9 cellular contexts compared by ENCODE assay signal in genomic region chr19:41546386-41546789, GRCh38. TPM values are rescaled to one million over a fixed set of nuclear protein-coding genes. Genes with fewer than 3 reads are reported as not detected.
DNase-seq lines count a peak whose midpoint lies in the region; ATAC-seq lines count a peak whose summit lies in the region.
"Had no signal": no experiment of that assay in that cellular context is flagged by ENCODE, and none has a peak within 500 bp of the region (broad histone marks: within the 10 kb centered on the region; RNA-seq: fewer than 3 reads in every experiment).

No MANE protein-coding gene starts in this region.

- peak overlapping the region; percentile 80 for H3K4me3 Mint-ChIP-seq in activated T-helper 1 cell treated with anti-CD3 and anti-CD28 coated beads, Interleukin-12 subunit alpha, Interleukin-12 subunit beta, Interleukin-2, Interleukin-4 antibody, amounts not matched to agents 30 ng/mL and 10 ng/mL and 1 ng/mL, durations not matched to agents 14 hours and 24 hours and 36 hours

- peaks cover 76% of the 10 kb centered on the region for H3K4me1 Mint-ChIP-seq in activated T-helper 1 cell treated with anti-CD3 and anti-CD28 coated beads, Interleukin-12 subunit alpha, Interleukin-12 subunit beta, Interleukin-2, Interleukin-4 antibody, amounts not matched to agents 30 ng/mL and 10 ng/mL and 1 ng/mL, durations not matched to agents 14 hours and 24 hours and 36 hours (ENCODE audit: low read depth)

- peaks cover 75% of the 10 kb centered on the region for H3K4me1 ChIP-seq in mononuclear cell (ENCODE audit: insufficient read depth, low read length)

- H3K4me3 ChIP-seq in mononuclear cell (ENCODE audit: low read length) = peak overlapping the region; percentile 24
- H3K4me3 ChIP-seq: ovary had no signal

- no peaks in the 10 kb centered on the region for H3K9me3 Mint-ChIP-seq in activated T-helper 1 cell treated with anti-CD3 and anti-CD28 coated beads, Interleukin-12 subunit alpha, Interleukin-12 subunit beta, Interleukin-2, Interleukin-4 antibody, amounts not matched to agents 30 ng/mL and 10 ng/mL and 1 ng/mL, durations not matched to agents 14 hours and 24 hours and 36 hours

- DNase-seq in GDM1 (lab: John Stamatoyannopoulos, UW) (peak; percentile 67), GM19238 (ENCODE audit: insufficient read length, low spot score) (no peak), posterior vena cava (ENCODE audit: low spot score) (no peak)
- no peak for DNase-seq in activated T-helper 1 cell treated with anti-CD3 and anti-CD28 coated beads, Interleukin-12 subunit alpha, Interleukin-12 subunit beta, Interleukin-2, Interleukin-4 antibody, amounts not matched to agents 30 ng/mL and 10 ng/mL and 1 ng/mL, durations not matched to agents 14 hours and 24 hours and 36 hours (ENCODE audit: low spot score)
- DNase-seq: ovary had no signal

- intact Hi-C loops in activated T-helper 1 cell treated with anti-CD3 and anti-CD28 coated beads, Interleukin-12 subunit alpha, Interleukin-12 subunit beta, Interleukin-2, Interleukin-4 antibody, amounts not matched to agents 30 ng/mL and 10 ng/mL and 1 ng/mL, durations not matched to agents 14 hours and 24 hours and 36 hours (cut with micrococcal nuclease) = loop anchor here (5.0 to 10.0 kb wide), 4 partner anchors 196 to 932 kb away; partner anchors contain the start of gene ARHGEF1
- intact Hi-C loops in posterior vena cava (cut with DNase I) = no loop called here

- peaks cover 7% of the 10 kb centered on the region for H3K36me3 Mint-ChIP-seq in activated T-helper 1 cell treated with anti-CD3 and anti-CD28 coated beads, Interleukin-12 subunit alpha, Interleukin-12 subunit beta, Interleukin-2, Interleukin-4 antibody, amounts not matched to agents 30 ng/mL and 10 ng/mL and 1 ng/mL, durations not matched to agents 14 hours and 24 hours and 36 hours (ENCODE audit: low read depth)

- no peaks in the 10 kb centered on the region for H3K9me3 ChIP-seq in mononuclear cell (ENCODE audit: low read depth, low read length)
- H3K9me3 ChIP-seq: ovary had no signal

- ATAC-seq in HG03175 (IDR thresholded peaks at IDR 0.05; ENCODE audit: unreplicated experiment) = peak; percentile 44
- ATAC-seq in GM19397 (IDR thresholded peaks at IDR 0.05; ENCODE audit: unreplicated experiment) = no peak
- ATAC-seq in GM21390 (IDR thresholded peaks at IDR 0.05; ENCODE audit: unreplicated experiment) = no peak

- H3K27ac Mint-ChIP-seq in activated T-helper 1 cell treated with anti-CD3 and anti-CD28 coated beads, Interleukin-12 subunit alpha, Interleukin-12 subunit beta, Interleukin-2, Interleukin-4 antibody, amounts not matched to agents 30 ng/mL and 10 ng/mL and 1 ng/mL, durations not matched to agents 14 hours and 24 hours and 36 hours = peak overlapping the region; percentile 95

- H3K27me3 ChIP-seq in mononuclear cell (ENCODE audit: insufficient read depth, low read length) = no peaks in the 10 kb centered on the region
- H3K27me3 ChIP-seq: ovary had no signal

- no peaks in the 10 kb centered on the region for H3K27me3 Mint-ChIP-seq in activated T-helper 1 cell treated with anti-CD3 and anti-CD28 coated beads, Interleukin-12 subunit alpha, Interleukin-12 subunit beta, Interleukin-2, Interleukin-4 antibody, amounts not matched to agents 30 ng/mL and 10 ng/mL and 1 ng/mL, durations not matched to agents 14 hours and 24 hours and 36 hours (ENCODE audit: insufficient read depth)

RNA-seq across cellular contexts. Expression of gene CEACAM21, which starts 29.6 kb away (rescaled TPM):
- 34.1 and 38.5 TPM in 2 replicates for total RNA-seq in activated T-helper 1 cell treated with anti-CD3 and anti-CD28 coated beads, Interleukin-12 subunit alpha, Interleukin-12 subunit beta, Interleukin-2, Interleukin-4 antibody, amounts not matched to agents 30 ng/mL and 10 ng/mL and 1 ng/mL, durations not matched to agents 14 hours and 24 hours and 36 hours
- total RNA-seq in mononuclear cell (3.9 TPM), posterior vena cava (1 to 10 TPM in 1 of 2 donors, under 1 TPM in 1; 0.48 to 2.5 TPM)
